ENCODE assay signal across 8 cellular contexts in the genomic region with DNA sequence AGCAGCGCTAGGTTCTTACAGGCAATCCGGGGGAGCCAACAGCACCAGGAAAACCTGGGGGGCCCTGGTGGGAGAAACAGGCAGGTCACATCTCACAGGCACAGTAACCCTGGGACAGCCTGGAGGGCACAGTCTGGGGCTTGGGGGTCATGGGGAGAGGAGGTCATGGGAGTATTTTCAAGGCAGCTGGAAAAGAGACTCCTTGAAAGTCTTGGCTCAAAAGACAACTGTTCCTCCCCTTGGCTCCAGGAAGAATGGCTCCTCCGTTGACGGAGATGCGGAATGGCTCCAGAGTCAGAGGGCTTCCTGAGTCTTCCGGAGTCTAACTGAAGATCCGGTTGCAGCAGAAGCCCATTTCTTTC. TPM values are rescaled to one million over a fixed set of nuclear protein-coding genes. Genes with fewer than 3 reads are reported as not detected.
DNase-seq lines count a peak whose midpoint lies in the region; TF ChIP-seq lines count a peak whose summit lies in the region.
"Had no signal": no experiment of that assay in that cellular context is flagged by ENCODE, and none has a peak within 500 bp of the region (broad histone marks: within the 10 kb centered on the region; RNA-seq: fewer than 3 reads in every experiment).

No MANE protein-coding gene starts in this region.

- H3K27ac ChIP-seq in Peyer's patch (peak overlapping the region; percentile 25 to 88 (median 72)), cingulate gyrus (ENCODE audit: low read depth, low read length) (peak overlapping the region; percentile 25), thymus (ENCODE audit: low read depth) (no peak overlapping the region)

- H3K4me3 ChIP-seq in Peyer's patch = peak overlapping the region; percentile 15 to 55 (median 36)
- no peak overlapping the region for H3K4me3 ChIP-seq in mucosa of stomach (ENCODE audit: low read length)
- H3K4me3 ChIP-seq in thymus (ENCODE audit: low read length) = peak overlapping the region; percentile 42

- no peak for TF ChIP-seq POLR2A in Peyer's patch (IDR thresholded peaks at IDR 0.05)

- peak overlapping the region; percentile 61 for H3K9ac ChIP-seq in mucosa of stomach (ENCODE audit: low read length)

- H3K36me3 ChIP-seq in Peyer's patch (no peaks in the 10 kb centered on the region), mucosa of stomach (ENCODE audit: control insufficient read depth, insufficient read depth, low read length) (no peaks in the 10 kb centered on the region), thymus (ENCODE audit: control insufficient read depth, insufficient read depth) (no peaks in the 10 kb centered on the region)

- no peak for TF ChIP-seq CTCF in Peyer's patch (IDR thresholded peaks at IDR 0.05)

- DNase-seq in Peyer's patch (no peak), NCI-H510A treated with DMSO at 0.1 percent for 48 hours (lab: John Stamatoyannopoulos, UW) (no peak), OCI-M2 (lab: John Stamatoyannopoulos, UW; ENCODE audit: unreplicated experiment) (no peak)
- no peak for DNase-seq in stimulated activated naive CD4-positive, alpha-beta T cell (lab: John Stamatoyannopoulos, UW)

- H3K27me3 ChIP-seq in Peyer's patch = no peaks in the 10 kb centered on the region
- H3K27me3 ChIP-seq in mucosa of stomach (ENCODE audit: control insufficient read depth, insufficient read depth, low read length) = peaks cover 5% of the 10 kb centered on the region
- H3K27me3 ChIP-seq in thymus (ENCODE audit: control insufficient read depth, insufficient read depth) = no peaks in the 10 kb centered on the region

- H3K9me3 ChIP-seq in Peyer's patch = no peaks in the 10 kb centered on the region
- no peaks in the 10 kb centered on the region for H3K9me3 ChIP-seq in mucosa of stomach (ENCODE audit: control insufficient read depth, low read length)
- H3K9me3 ChIP-seq in thymus (ENCODE audit: control insufficient read depth) = no peaks in the 10 kb centered on the region

- WGBS in thymus = 74% methylated on average over 7 of the region's 7 CpGs

- peaks cover 0 to 43% (median 2%) of the 10 kb centered on the region in 4 donors for H3K4me1 ChIP-seq in Peyer's patch
- peaks cover 49% of the 10 kb centered on the region for H3K4me1 ChIP-seq in mucosa of stomach (ENCODE audit: control insufficient read depth, insufficient read depth, low read length)
- peaks cover 3% of the 10 kb centered on the region for H3K4me1 ChIP-seq in thymus (ENCODE audit: control insufficient read depth, insufficient read depth, low read length)

RNA-seq across cellular contexts. Expression of gene PEF1, which starts 25.9 kb away (rescaled TPM):
- 100 to 1,000 TPM in 1 of 4 donors, 10 to 100 TPM in 3; 49.5 to 116 (median 59.8) TPM for total RNA-seq in Peyer's patch
- polyA plus RNA-seq in thymus = 83.1 TPM

RNA-seq across cellular contexts. Expression of gene COL16A1, which starts 33.3 kb away (rescaled TPM):
- 100 to 1,000 TPM in 1 of 4 donors, 10 to 100 TPM in 3; 18.2 to 201 (median 58.3) TPM for total RNA-seq in Peyer's patch
- polyA plus RNA-seq in thymus = 39.3 TPM

RNA-seq across cellular contexts. Expression of gene HCRTR1, which starts 53.1 kb away (rescaled TPM):
- total RNA-seq in Peyer's patch = not detected
- polyA plus RNA-seq in thymus = 0.02 TPM
- total RNA-seq: activated T-cell treated with anti-CD3 and anti-CD28 coated beads, Interleukin-2, amount 50 U/mL, for 4 hours had no signal
